Comparison of ENCODE assay signal across 8 cellular contexts in the genomic region with DNA sequence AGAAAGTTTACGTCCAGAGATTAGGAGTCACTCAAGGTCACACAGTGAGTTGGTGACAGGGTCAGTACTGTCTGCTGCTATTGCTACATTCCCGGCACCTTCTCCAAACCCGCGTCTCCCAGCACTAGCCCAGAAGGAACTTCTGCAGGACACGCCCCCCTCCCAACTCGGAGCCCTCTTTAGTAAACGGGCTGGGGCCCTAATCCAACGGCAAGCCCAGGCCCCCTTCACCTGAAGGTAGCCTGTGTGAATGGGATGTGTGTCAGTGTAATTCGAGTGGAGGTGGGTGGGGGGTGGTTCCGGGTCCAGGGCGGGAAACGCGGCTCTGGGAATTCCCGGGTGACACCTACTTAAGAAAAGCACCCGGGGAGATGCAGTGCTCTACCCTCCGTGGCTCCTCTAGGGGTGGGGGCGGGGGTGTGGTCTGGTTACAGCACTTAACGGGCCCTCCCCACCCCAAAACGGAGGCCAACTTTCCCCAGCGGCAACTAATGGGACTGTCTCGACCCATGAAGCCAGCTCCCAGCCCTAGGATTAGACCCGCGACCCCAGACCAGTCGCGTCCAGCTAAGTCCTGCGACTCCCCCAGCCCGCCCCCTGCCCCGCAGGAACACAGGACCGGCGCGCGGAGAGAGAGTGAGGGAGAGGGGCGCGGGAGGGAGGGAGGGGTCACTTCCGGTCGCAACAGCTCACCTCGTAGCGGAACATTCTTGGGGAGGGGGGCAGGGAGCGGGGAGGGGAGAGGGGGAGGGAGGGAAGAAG. TPM values are rescaled to one million over a fixed set of nuclear protein-coding genes. Genes with fewer than 3 reads are reported as not detected.
A peak's percentile ranks its signal among the peaks of the same experiment; 100 is the strongest.
DNase-seq lines count a peak whose midpoint lies in the region; ATAC-seq, FAIRE-seq and TF ChIP-seq lines count a peak whose summit lies in the region.

No MANE protein-coding gene starts in this region.

- peak overlapping the region; percentile 86 for H3K9ac ChIP-seq in GM12878 (ENCODE audit: control insufficient read depth, insufficient read depth, low read length)

- peaks cover 0 to 17% of the 10 kb centered on the region in 2 experiments; a peak in 2 of 4 replicates for H3K36me3 ChIP-seq in GM12878 (ENCODE audit: control insufficient read depth in 2 of 2, insufficient read depth in 2 of 2, low read length in 1 of 2)

- ATAC-seq in GM19372 (IDR thresholded peaks at IDR 0.05; ENCODE audit: low read depth, unreplicated experiment) (peak; percentile 5), HG03571 (IDR thresholded peaks at IDR 0.05; ENCODE audit: unreplicated experiment) (peak; percentile 21), GM12878 (peak; percentile 61)

- H3K4me3 ChIP-seq in GM12878: peak overlapping the region; percentile 98
- peak overlapping the region; percentile 93 for H3K4me3 ChIP-seq in iPS-18c (ENCODE audit: insufficient read depth, low read depth, low read length)

- no peak; a peak in 1 of 6 replicates for TF ChIP-seq CTCF in GM12878 (IDR thresholded peaks at IDR 0.05 in 2 of 3, conservative IDR thresholded peaks at IDR 0.05 in 1 of 3; ENCODE audit: control insufficient read depth in 2 of 3, extremely low read depth in 1 of 3, insufficient read depth in 1 of 3, low read depth in 3 of 3, low read length in 3 of 3)

- peak overlapping the region; percentile 58 for H2AFZ ChIP-seq in GM12878 (ENCODE audit: control insufficient read depth, low read depth, low read length)

- SMC1A ChIA-PET in GM12878 (lab: Charles Lee; ENCODE audit: uncharacterized antibody, unreplicated experiment): interaction anchor here (0.9 to 2.9 kb wide), 7 partner anchors 9 to 133 kb away, joined by 3 to 9 read pairs (median 5); partner anchors contain the start of gene OSBP

- 0% methylated on average over 24 of the region's 39 CpGs for WGBS in GM12878 (ENCODE audit: insufficient coverage, insufficient replicate concordance, low lambda C conversion rate, missing lambda C conversion rate)

- intact Hi-C loops in GM12878 (cut with micrococcal nuclease; ENCODE audit: unreplicated experiment): loop anchor here (2.0 to 10.0 kb wide), 4 partner anchors 54 to 454 kb away; partner anchors contain the start of genes MPEG1, MRPL16 and OSBP

- no TSS peak for BruUV-seq in GM12878 (replicated peaks; lab: Mats Ljungman, UMichigan)

- H3K27me3 ChIP-seq in GM12878 (replicated peaks in 1 of 2; ENCODE audit: control insufficient read depth in 2 of 2, insufficient read depth in 2 of 2, low read length in 1 of 2): no peaks in the 10 kb centered on the region

- FAIRE-seq in GM12878 (lab: Jason Lieb, UNC): no peak

- TF ChIP-seq POLR2A in GM12878 (IDR thresholded peaks at IDR 0.05; ENCODE audit: low read depth, low read length): peak; percentile 48; the same call in 1 of the 2 replicates

- H4K20me1 ChIP-seq in GM12878 (ENCODE audit: control insufficient read depth, insufficient read depth): no peaks in the 10 kb centered on the region

- no peak for TF ChIP-seq EP300 in GM12878 (IDR thresholded peaks at IDR 0.05; ENCODE audit: borderline replicate concordance in 1 of 2, control insufficient read depth in 1 of 2, low read depth in 2 of 2, low read length in 2 of 2)

- TF ChIP-seq RAD21 in GM12878 (IDR thresholded peaks at IDR 0.05; ENCODE audit: insufficient read depth, low read depth, low read length): no peak

- H3K4me1 ChIP-seq in GM12878 (ENCODE audit: control insufficient read depth, insufficient read depth, low read length): no peaks in the 10 kb centered on the region; the same call in 1 of the 2 replicates

- CTCF ChIA-PET in GM12878 (lab: Yijun Ruan, JAX): interaction anchor here (0.6 to 2.3 kb wide), 8 partner anchors 9 to 617 kb away, joined by 3 to 15 read pairs (median 4); partner anchors contain the start of gene OSBP

- H3K27ac ChIP-seq in GM12878 (ENCODE audit: control insufficient read depth, insufficient read depth): peak overlapping the region; percentile 86

- no peaks in the 10 kb centered on the region for H3K9me3 ChIP-seq in GM12878 (replicated peaks; ENCODE audit: control insufficient read depth, insufficient read depth, low read length)
- no peaks in the 10 kb centered on the region for H3K9me3 ChIP-seq in iPS-18c (ENCODE audit: control insufficient read depth, insufficient read depth, low read length)

- peak overlapping the region; percentile 78 for H3K4me2 ChIP-seq in GM12878 (ENCODE audit: control insufficient read depth, insufficient read depth)

- H3K79me2 ChIP-seq in GM12878 (ENCODE audit: control insufficient read depth, insufficient read depth, low read length): peaks cover 39% of the 10 kb centered on the region

- POLR2A ChIA-PET in GM12878 (lab: Charles Lee): interaction anchor here (0.7 to 2.2 kb wide), 14 partner anchors 8 to 111 kb away, joined by 3 to 26 read pairs (median 4); partner anchors contain the start of gene OSBP

- in situ Hi-C loops in GM12878 (cut with MboI): loop anchor here (5.0 to 25.0 kb wide), 2 partner anchors 116 to 1081 kb away; partner anchors contain the start of genes LPXN and ZFP91

- RAD21 ChIA-PET in GM12878 (lab: Charles Lee; ENCODE audit: unreplicated experiment): interaction anchor here (0.9 to 1.8 kb wide), 10 partner anchors 8 to 445 kb away, joined by 3 to 16 read pairs (median 4); partner anchors contain the start of gene OSBP

- peak; percentile 75 for DNase-seq in CD1c-positive myeloid dendritic cell (ENCODE audit: extremely low spot score)
- peak in 4 of 5 donors; percentile 59 to 62 (median 61) for DNase-seq in T-helper 1 cell
- no peak for DNase-seq in GM12878 (ENCODE audit: low read depth, low spot score)
- DNase-seq in stimulated activated CD4-positive, alpha-beta T cell treated with anti-CD3 and anti-CD28 coated beads, Interleukin-12 subunit alpha, Interleukin-12 subunit beta, amount 100 ng/mL, for 24 hours (ENCODE audit: low read depth in 2 of 2): peak; percentile 57 to 63
- DNase-seq in NCI-H2107 treated with DMSO at 0.1 percent for 48 hours (lab: John Stamatoyannopoulos, UW; ENCODE audit: unreplicated experiment): no peak

TF ChIP-seq in GM12878, 131 proteins besides CTCF, POLR2A, EP300 and RAD21 (continues in another document):
- TF ChIP-seq POLR2AphosphoS5 (IDR thresholded peaks at IDR 0.05; ENCODE audit: low read length) (peak; percentile 35; the same call in 1 of the 2 replicates), RUNX3 (IDR thresholded peaks at IDR 0.05; ENCODE audit: low read length) (peak; percentile 33), ASH2L (IDR thresholded peaks at IDR 0.05; ENCODE audit: borderline replicate concordance, low read depth) (no peak), EED (IDR thresholded peaks at IDR 0.05; ENCODE audit: low read depth) (0 out of 2 replicates have a peak, but pooled peaks have one; percentile 49)

RNA-seq across cellular contexts. Expression of gene PATL1, which starts 0.5 kb away (rescaled TPM):
- 47.8 and 48.7 TPM in 2 replicates for total RNA-seq in GM12878 (2013; cell fraction: nucleolus; rRNA removed)
- total RNA-seq in GM12878 (2014; rRNA removed) (12.9 TPM in 2 replicates), GM12878 (2014; rRNA removed; fragmentation: Illumina TruSeq; extraction: Trizol) (16.9 TPM in 2 replicates), GM12878 (2021) (39.3 and 41.5 TPM in 2 replicates)
- 28.9 TPM for polyA plus RNA-seq in GM12878 (2011; ENCODE audit: low read depth)
- polyA plus RNA-seq in GM12878 (2011; rRNA removed) (51.1 and 61.0 TPM in 2 replicates), GM12878 (2014; fragmentation: Illumina TruSeq; extraction: Trizol) (62.0 and 71.3 TPM in 2 replicates), GM12878 (2014; fragmentation: Nextera tagmentation; extraction: Ambion mirVana) (1 to 10 TPM; 5.3 to 5.9 TPM), GM12878 (2014; rRNA removed) (25.7 and 30.0 TPM in 2 replicates), GM12878 (2016; fragmentation: Nextera tagmentation; extraction: Ambion mirVana) (1 to 10 TPM; 8.9 to 9.2 TPM)
- polyA plus RNA-seq in GM12878 (2011; cell fraction: cytosol; rRNA removed): 57.8 and 80.3 TPM in 2 replicates
- polyA plus RNA-seq in GM12878 (2011; cell fraction: nucleus; rRNA removed): 48.6 and 52.8 TPM in 2 replicates
- polyA plus RNA-seq in GM12878 (2012): 33.7 and 38.8 TPM in 2 replicates
- 44.2 TPM in 2 replicates for polyA minus RNA-seq in GM12878 (2011; rRNA and poly(A)+ RNA removed)
- polyA minus RNA-seq in GM12878 (2011; cell fraction: cytosol; rRNA and poly(A)+ RNA removed): 15.1 and 15.4 TPM in 2 replicates
- polyA minus RNA-seq in GM12878 (2011; cell fraction: nucleus; rRNA and poly(A)+ RNA removed): 16.8 and 23.8 TPM in 2 replicates

RNA-seq across cellular contexts. Expression of gene OR10V1, which starts 45.3 kb away (rescaled TPM):
- total RNA-seq in GM12878 (2013; cell fraction: nucleolus; rRNA removed): not detected in 2 replicates
- not detected in 2 replicates for total RNA-seq in GM12878 (2014; rRNA removed)
- total RNA-seq in GM12878 (2014; rRNA removed; fragmentation: Illumina TruSeq; extraction: Trizol): not detected in 2 replicates
- total RNA-seq in GM12878 (2021): not detected in 2 replicates
- polyA plus RNA-seq in GM12878 (2011; ENCODE audit: low read depth): not detected
- not detected in 2 replicates for polyA plus RNA-seq in GM12878 (2011; rRNA removed)
- not detected in 2 replicates for polyA plus RNA-seq in GM12878 (2011; cell fraction: cytosol; rRNA removed)
- polyA plus RNA-seq in GM12878 (2011; cell fraction: nucleus; rRNA removed): not detected in 2 replicates
- not detected in 2 replicates for polyA plus RNA-seq in GM12878 (2012)
- polyA plus RNA-seq in GM12878 (2014; fragmentation: Illumina TruSeq; extraction: Trizol): not detected in 2 replicates
- polyA plus RNA-seq in GM12878 (2014; fragmentation: Nextera tagmentation; extraction: Ambion mirVana): not detected
- not detected in 2 replicates for polyA plus RNA-seq in GM12878 (2014; rRNA removed)
- polyA plus RNA-seq in GM12878 (2016; fragmentation: Nextera tagmentation; extraction: Ambion mirVana): not detected
- not detected in 2 replicates for polyA minus RNA-seq in GM12878 (2011; rRNA and poly(A)+ RNA removed)
- not detected in 2 replicates for polyA minus RNA-seq in GM12878 (2011; cell fraction: cytosol; rRNA and poly(A)+ RNA removed)
- not detected in 2 replicates for polyA minus RNA-seq in GM12878 (2011; cell fraction: nucleus; rRNA and poly(A)+ RNA removed)

RNA-seq across cellular contexts. Expression of gene OSBP, which starts 52.8 kb away (rescaled TPM):
- total RNA-seq in GM12878 (2013; cell fraction: nucleolus; rRNA removed): 49.9 and 50.5 TPM in 2 replicates
- total RNA-seq in GM12878 (2014; rRNA removed): 22.5 and 23.5 TPM in 2 replicates
- 24.6 and 26.8 TPM in 2 replicates for total RNA-seq in GM12878 (2014; rRNA removed; fragmentation: Illumina TruSeq; extraction: Trizol)
- total RNA-seq in GM12878 (2021): 34.9 and 36.0 TPM in 2 replicates
- polyA plus RNA-seq in GM12878 (2011; ENCODE audit: low read depth): 21.3 TPM
- polyA plus RNA-seq in GM12878 (2011; rRNA removed): 27.7 and 28.8 TPM in 2 replicates
- polyA plus RNA-seq in GM12878 (2011; cell fraction: cytosol; rRNA removed): 16.3 and 25.2 TPM in 2 replicates
- 28.1 and 31.1 TPM in 2 replicates for polyA plus RNA-seq in GM12878 (2011; cell fraction: nucleus; rRNA removed)
- polyA plus RNA-seq in GM12878 (2012): 22.6 and 27.8 TPM in 2 replicates
- polyA plus RNA-seq in GM12878 (2014; fragmentation: Illumina TruSeq; extraction: Trizol): 41.2 and 49.2 TPM in 2 replicates
- 10 to 100 TPM in 1 of 2 experiments, 1 to 10 TPM in 1; 9.8 to 10.7 TPM for polyA plus RNA-seq in GM12878 (2014; fragmentation: Nextera tagmentation; extraction: Ambion mirVana)
- 19.3 and 20.9 TPM in 2 replicates for polyA plus RNA-seq in GM12878 (2014; rRNA removed)
- 10 to 100 TPM in 1 of 2 experiments, 1 to 10 TPM in 1; 5.9 to 11.8 TPM for polyA plus RNA-seq in GM12878 (2016; fragmentation: Nextera tagmentation; extraction: Ambion mirVana)
- polyA minus RNA-seq in GM12878 (2011; rRNA and poly(A)+ RNA removed): 34.5 and 35.6 TPM in 2 replicates
- 11.0 and 16.9 TPM in 2 replicates for polyA minus RNA-seq in GM12878 (2011; cell fraction: cytosol; rRNA and poly(A)+ RNA removed)
- 14.3 and 22.8 TPM in 2 replicates for polyA minus RNA-seq in GM12878 (2011; cell fraction: nucleus; rRNA and poly(A)+ RNA removed)

Comparison
In these comparisons a context has a peak if more than half of its experiments do, and no peak if none do; other contexts are left out.
1. DNase-seq: peak in CD1c-positive myeloid dendritic cell (single experiment), T-helper 1 cell (4 of 5) and stimulated activated CD4-positive, alpha-beta T cell treated with anti-CD3 and anti-CD28 coated beads, Interleukin-12 subunit alpha, Interleukin-12 subunit beta, amount 100 ng/mL, for 24 hours (2 of 2); none in GM12878 (single experiment) and NCI-H2107 treated with DMSO at 0.1 percent for 48 hours (single experiment).
2. ATAC-seq: peak in every context shown above with its lines; median percentile 61 in GM12878; 21 in HG03571; 5 in GM19372.